ENCODE assay signal across 14 cellular contexts in genomic region chr1:224080082-224080774, GRCh38. TPM values are rescaled to one million over a fixed set of nuclear protein-coding genes. Genes with fewer than 3 reads are reported as not detected.
DNase-seq lines count a peak whose midpoint lies in the region; ATAC-seq, FAIRE-seq and TF ChIP-seq lines count a peak whose summit lies in the region.
"Had no signal": no experiment of that assay in that cellular context is flagged by ENCODE, and none has a peak within 500 bp of the region (broad histone marks: within the 10 kb centered on the region; RNA-seq: fewer than 3 reads in every experiment).

No MANE protein-coding gene starts in this region.

- no peak for TF ChIP-seq CTCF in endothelial cell of umbilical vein (IDR thresholded peaks at IDR 0.05; ENCODE audit: extremely low read depth in 1 of 2, insufficient read depth in 1 of 2, low read depth in 1 of 2, low read length in 2 of 2)
- TF ChIP-seq CTCF in neural progenitor cell (IDR thresholded peaks at IDR 0.05), result no peak

- H3K4me1 ChIP-seq in endothelial cell of umbilical vein (ENCODE audit: control insufficient read depth, extremely low read depth, insufficient read depth, low read length), result peaks cover 8% of the 10 kb centered on the region
- peaks cover 10% of the 10 kb centered on the region for H3K4me1 ChIP-seq in neural progenitor cell
- H3K4me1 ChIP-seq: gastroesophageal sphincter had no signal

- H3K27ac Mint-ChIP-seq in neural progenitor cell, result peak overlapping the region; percentile 70

- no peaks in the 10 kb centered on the region for H3K9me3 Mint-ChIP-seq in neural progenitor cell

- no TSS peak for BruUV-seq in endothelial cell of umbilical vein (replicated peaks; lab: Mats Ljungman, UMichigan)

- H3K36me3 Mint-ChIP-seq in neural progenitor cell, result no peaks in the 10 kb centered on the region

- H3K79me2 ChIP-seq in endothelial cell of umbilical vein (ENCODE audit: control insufficient read depth, insufficient read depth, low read length), result no peaks in the 10 kb centered on the region
- no peaks in the 10 kb centered on the region for H3K79me2 ChIP-seq in neural progenitor cell (ENCODE audit: low read depth)

- no peaks in the 10 kb centered on the region for H3K9me3 ChIP-seq in endothelial cell of umbilical vein (replicated peaks; ENCODE audit: control insufficient read depth, insufficient read depth, low read length)
- H3K9me3 ChIP-seq in neural progenitor cell (ENCODE audit: low read depth), result no peaks in the 10 kb centered on the region
- H3K9me3 ChIP-seq: gastroesophageal sphincter had no signal

- H3K27me3 Mint-ChIP-seq in neural progenitor cell (ENCODE audit: insufficient read depth, low read depth), result peaks cover 2% of the 10 kb centered on the region

- no peak overlapping the region for H3K9ac ChIP-seq in endothelial cell of umbilical vein (replicated peaks; ENCODE audit: extremely low read depth, insufficient read depth, low read length)
- H3K9ac ChIP-seq in neural progenitor cell, result no peak overlapping the region

- FAIRE-seq in G401.6 (lab: Jason Lieb, UNC) (peak; percentile 6), endothelial cell of umbilical vein (lab: Jason Lieb, UNC) (peak; percentile 56)

- no peak for ATAC-seq in HG02678 (IDR thresholded peaks at IDR 0.05; ENCODE audit: unreplicated experiment)
- ATAC-seq: gastroesophageal sphincter had no signal

- H3K4me3 ChIP-seq in endothelial cell of umbilical vein (replicated peaks in 1 of 3; ENCODE audit: insufficient read depth in 1 of 3, low read depth in 1 of 3, low read length in 3 of 3) (no peak overlapping the region), neural progenitor cell (no peak overlapping the region)
- H3K4me3 ChIP-seq: gastroesophageal sphincter, lung had no signal

- H3K36me3 ChIP-seq in endothelial cell of umbilical vein (ENCODE audit: control insufficient read depth in 2 of 2, extremely low read depth in 1 of 2, insufficient read depth in 2 of 2, low read length in 2 of 2) (no peaks in the 10 kb centered on the region), neural progenitor cell (no peaks in the 10 kb centered on the region)
- H3K36me3 ChIP-seq: gastroesophageal sphincter had no signal

- intact Hi-C loops in endothelial cell of umbilical vein (cut with micrococcal nuclease), result no loop called here

- no peaks in the 10 kb centered on the region for H3K9me1 ChIP-seq in endothelial cell of umbilical vein (replicated peaks; ENCODE audit: control insufficient read depth, extremely low read depth, insufficient read depth, low read length)

- H4K20me1 ChIP-seq in endothelial cell of umbilical vein (replicated peaks; ENCODE audit: control insufficient read depth, extremely low read depth, insufficient read depth, low read length) (no peaks in the 10 kb centered on the region), neural progenitor cell (ENCODE audit: low read depth) (no peaks in the 10 kb centered on the region)

- in situ Hi-C loops in KBM-7 (cut with MboI; ENCODE audit: low pct_unique_long_range_greater_than_20kb, low sequenced_read_pairs), result no loop called here

- dilution Hi-C loops in endothelial cell of umbilical vein (cut with MboI; ENCODE audit: extremely low pct_ligation_motif_present, low sequenced_read_pairs), result no loop called here

- H3K4me1 Mint-ChIP-seq in neural progenitor cell, result peaks cover 12% of the 10 kb centered on the region

- DNase-seq in OCI-M2 (lab: John Stamatoyannopoulos, UW; ENCODE audit: unreplicated experiment) (peak; percentile 43), endothelial cell of umbilical vein (ENCODE audit: low read depth, low spot score) (peak; percentile 38), neural progenitor cell (ENCODE audit: low spot score) (no peak), KBM-7 (no peak), NCI-H1048 (lab: John Stamatoyannopoulos, UW) (no peak)
- DNase-seq in central memory CD4-positive, alpha-beta T cell, result no peak
- DNase-seq: activated CD4-positive, alpha-beta T cell treated with anti-CD3 and anti-CD28 coated beads, Interleukin-2, amount 50 U/mL, for 1 hour; NCI-H2171; SHP77 had no signal

- H3K4me3 Mint-ChIP-seq in neural progenitor cell, result no peak overlapping the region

- H3F3A ChIP-seq in neural progenitor cell (ENCODE audit: low read depth), result no peaks in the 10 kb centered on the region

- CTCF ChIA-PET in endothelial cell of umbilical vein (lab: Charles Lee), result interaction anchor here (1.4 to 2.5 kb wide), 2 partner anchors 27 to 28 kb away, joined by 3 to 8 read pairs; no protein-coding TSS in a partner anchor

- POLR2A ChIA-PET in endothelial cell of umbilical vein (lab: Charles Lee), result no interaction called here

- no peak for TF ChIP-seq POLR2A in endothelial cell of umbilical vein (IDR thresholded peaks at IDR 0.05; ENCODE audit: low read depth, low read length)

- H3K27ac ChIP-seq in endothelial cell of umbilical vein (ENCODE audit: insufficient read depth, low read depth, low read length), result no peak overlapping the region
- H3K27ac ChIP-seq in neural progenitor cell, result no peak overlapping the region
- H3K27ac ChIP-seq: HL-60 had no signal

- H3K4me2 ChIP-seq in endothelial cell of umbilical vein (ENCODE audit: insufficient read depth, low read length), result no peak overlapping the region
- no peak overlapping the region for H3K4me2 ChIP-seq in neural progenitor cell

- H2AFZ ChIP-seq in endothelial cell of umbilical vein (ENCODE audit: low read depth, low read length), result peak overlapping the region; percentile 54
- H2AFZ ChIP-seq in neural progenitor cell (replicated peaks), result peak overlapping the region; percentile 91

- H3K27me3 ChIP-seq in endothelial cell of umbilical vein (ENCODE audit: control insufficient read depth in 2 of 2, insufficient read depth in 2 of 2, low read length in 2 of 2) (no peaks in the 10 kb centered on the region), neural progenitor cell (no peaks in the 10 kb centered on the region)

TF ChIP-seq in endothelial cell of umbilical vein, 7 proteins besides CTCF, POLR2A, EP300 and RAD21:
- peak; percentile 35 for TF ChIP-seq FOS (IDR thresholded peaks at IDR 0.05; ENCODE audit: borderline replicate concordance, insufficient read depth, low read length)
- TF ChIP-seq GATA2 (IDR thresholded peaks at IDR 0.05; ENCODE audit: insufficient read depth, insufficient read length, low read depth, low read length), result peak; percentile 80
- TF ChIP-seq MYC (IDR thresholded peaks at IDR 0.05; ENCODE audit: low read depth, low read length), result no peak

RNA-seq across cellular contexts. Expression of gene FBXO28, which starts 33.7 kb away (rescaled TPM):
- total RNA-seq in endothelial cell of umbilical vein (32.6 and 35.4 TPM in 2 replicates), neural progenitor cell (ENCODE audit: low replicate concordance) (35.4 and 52.1 TPM in 2 replicates)
- polyA plus RNA-seq in endothelial cell of umbilical vein, result 6.8 and 8.9 TPM in 2 replicates
- polyA plus RNA-seq in endothelial cell of umbilical vein (2011; cell fraction: cytosol; rRNA removed), result 12.6 and 14.3 TPM in 2 replicates
- 15.3 and 18.9 TPM in 2 replicates for polyA plus RNA-seq in endothelial cell of umbilical vein (2011; cell fraction: nucleus; rRNA removed)
- 16.2 and 23.6 TPM in 2 replicates for polyA plus RNA-seq in endothelial cell of umbilical vein (2012)
- polyA minus RNA-seq in endothelial cell of umbilical vein, result 26.0 and 31.0 TPM in 2 replicates
- 33.6 TPM for polyA minus RNA-seq in endothelial cell of umbilical vein (2011; cell fraction: cytosol; rRNA and poly(A)+ RNA removed)
- 26.0 and 28.4 TPM in 2 replicates for polyA minus RNA-seq in endothelial cell of umbilical vein (2011; cell fraction: nucleus; rRNA and poly(A)+ RNA removed)

Comparison
In these comparisons a context has a peak if more than half of its experiments do, and no peak if none do; other contexts are left out.
1. DNase-seq: peak in OCI-M2 (single experiment) and endothelial cell of umbilical vein (single experiment); none in neural progenitor cell (single experiment), central memory CD4-positive, alpha-beta T cell (single experiment), KBM-7 (single experiment) and NCI-H1048 (single experiment).